2 cellular contexts compared by ENCODE assay signal in genomic region chrX:40474205-40474626, GRCh38.
A peak's percentile ranks its signal among the peaks of the same experiment; 100 is the strongest.
TF ChIP-seq lines count a peak whose summit lies in the region.

No MANE protein-coding gene starts in this region.

TF ChIP-seq in IMR-90, 13 proteins besides CTCF, POLR2A, EP300 and RAD21 (continued from another document):
- TF ChIP-seq ELK1 (IDR thresholded peaks at IDR 0.05; ENCODE audit: borderline replicate concordance, low read depth, low read length) (no peak), SMC3 (IDR thresholded peaks at IDR 0.05; ENCODE audit: low read depth, low read length) (no peak), BHLHE40 (IDR thresholded peaks at IDR 0.05; ENCODE audit: low read depth, low read length) (no peak), MAFK (IDR thresholded peaks at IDR 0.05; ENCODE audit: low read depth, low read length) (no peak), FOS (IDR thresholded peaks at IDR 0.05; ENCODE audit: low read depth, low read length) (no peak), RCOR1 (IDR thresholded peaks at IDR 0.05; ENCODE audit: insufficient replicate concordance, low read length) (no peak), MXI1 (IDR thresholded peaks at IDR 0.05; ENCODE audit: borderline replicate concordance, low read depth, low read length) (no peak), CEBPB (IDR thresholded peaks at IDR 0.05; ENCODE audit: low read depth, low read length) (no peak), NFE2L2 (IDR thresholded peaks at IDR 0.05; ENCODE audit: low read depth, low read length) (no peak), MAZ (IDR thresholded peaks at IDR 0.05; ENCODE audit: borderline replicate concordance, low read depth, low read length) (no peak), RFX5 (IDR thresholded peaks at IDR 0.05; ENCODE audit: low read depth, low read length) (no peak)

TF ChIP-seq in HepG2, 621 proteins besides CTCF, POLR2A, EP300 and RAD21 (continued from another document):
- TF ChIP-seq ZGPAT (CRISPR knock-in tag; IDR thresholded peaks at IDR 0.05) (no peak), ZNF652 (CRISPR knock-in tag; IDR thresholded peaks at IDR 0.05; ENCODE audit: borderline replicate concordance, low read depth) (peak; percentile 78), ZNF263 (CRISPR knock-in tag; IDR thresholded peaks at IDR 0.05) (peak; percentile 83), CREB1 (IDR thresholded peaks at IDR 0.05) (0 out of 2 replicates have a peak, but pooled peaks have one; percentile 8), CREB1 (CRISPR knock-in tag; IDR thresholded peaks at IDR 0.05) (no peak), IKZF1 (IDR thresholded peaks at IDR 0.05) (no peak), MTERF4 (CRISPR knock-in tag; IDR thresholded peaks at IDR 0.05) (no peak), ZNF296 (CRISPR knock-in tag; conservative IDR thresholded peaks at IDR 0.05) (no peak), PATZ1 (CRISPR knock-in tag; IDR thresholded peaks at IDR 0.05) (peak; percentile 59), CHD2 (IDR thresholded peaks at IDR 0.05; ENCODE audit: low read depth, low read length) (no peak), ZNF687 (CRISPR knock-in tag; IDR thresholded peaks at IDR 0.05) (peak; percentile 36; the same call in 1 of the 2 replicates)
